In the genomic region with DNA sequence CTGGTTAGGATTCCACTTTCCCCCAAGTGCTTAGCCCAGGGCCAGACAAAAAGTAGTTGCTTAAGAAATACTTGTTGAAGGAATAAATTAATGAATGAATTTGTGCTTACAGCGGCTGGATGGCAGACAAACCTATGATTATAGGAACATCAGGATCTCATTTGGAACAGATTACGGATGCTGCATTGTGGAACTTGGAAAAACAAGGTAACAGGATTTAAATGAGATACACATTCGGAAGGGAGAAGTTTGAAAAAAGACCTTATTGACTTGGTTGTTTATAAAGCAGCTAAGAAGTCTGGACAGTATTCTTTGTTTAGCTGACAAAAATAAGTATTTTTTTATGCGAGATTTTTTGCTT, we compare ENCODE assay signal across 8 cellular contexts. TPM values are rescaled to one million over a fixed set of nuclear protein-coding genes. Genes with fewer than 3 reads are reported as not detected.
DNase-seq lines count a peak whose midpoint lies in the region; ATAC-seq, FAIRE-seq and TF ChIP-seq lines count a peak whose summit lies in the region.

No MANE protein-coding gene starts in this region.

- H4K91ac ChIP-seq in mesenchymal stem cell (ENCODE audit: low read length), result no peak overlapping the region

- no peak overlapping the region for H4K8ac ChIP-seq in mesenchymal stem cell (ENCODE audit: low read length)

- H2BK120ac ChIP-seq in mesenchymal stem cell (ENCODE audit: low read depth, low read length), result no peak overlapping the region

- no peak overlapping the region for H3K27ac ChIP-seq in cardiac muscle cell
- H3K27ac ChIP-seq in K562 (ENCODE audit: extremely low read depth, low read depth, low read length), result peak overlapping the region; percentile 97
- H3K27ac ChIP-seq in mesenchymal stem cell (ENCODE audit: low read length, poor library complexity, severe bottlenecking), result no peak overlapping the region
- H3K27ac ChIP-seq in upper lobe of left lung, result peak overlapping the region; percentile 80 to 94 (median 86)

- DNase-seq in cardiac muscle cell (ENCODE audit: low read depth in 1 of 2, low spot score in 1 of 2) (no peak), cardiac septum (ENCODE audit: low spot score) (no peak), K562 (ENCODE audit: extremely low read depth in 1 of 4, low spot score in 3 of 4) (no peak), mesenchymal stem cell (no peak), upper lobe of left lung (no peak), NCI-H345 treated with DMSO at 0.1 percent for 48 hours (lab: John Stamatoyannopoulos, UW; ENCODE audit: unreplicated experiment) (no peak), NCI-H748 (lab: John Stamatoyannopoulos, UW; ENCODE audit: unreplicated experiment) (no peak)

- in situ Hi-C loops in K562 (cut with MboI), result no loop called here

- H3K23ac ChIP-seq in mesenchymal stem cell (ENCODE audit: low read length in 2 of 2), result no peak overlapping the region

- H3K14ac ChIP-seq in mesenchymal stem cell (ENCODE audit: low read length in 2 of 2), result no peak overlapping the region

- H2BK15ac ChIP-seq in mesenchymal stem cell (ENCODE audit: low read depth, poor library complexity, severe bottlenecking), result no peak overlapping the region

- no peak for TF ChIP-seq RAD21 in K562 (CRISPR knock-in tag; conservative IDR thresholded peaks at IDR 0.05 in 1 of 2, IDR thresholded peaks at IDR 0.05 in 1 of 2)

- H3K4me2 ChIP-seq in K562 (ENCODE audit: insufficient read depth, low read length) (peak overlapping the region; percentile 94), mesenchymal stem cell (ENCODE audit: low read length, poor library complexity, severe bottlenecking) (peak overlapping the region; percentile 98)

- WGBS in K562 (ENCODE audit: insufficient coverage, low coverage, missing lambda C conversion rate), result 0% methylated on average over 4 of the region's 4 CpGs
- 37% methylated on average over 4 of the region's 4 CpGs for WGBS in mesenchymal stem cell
- WGBS in upper lobe of left lung, 2 donors, result 23 to 25% methylated on average over 4 of the region's 4 CpGs

- peaks cover 6% of the 10 kb centered on the region for H3K4me1 ChIP-seq in cardiac muscle cell (ENCODE audit: low read depth)
- peaks cover 3 to 8% of the 10 kb centered on the region in 2 experiments; a peak in 1 of 5 replicates for H3K4me1 ChIP-seq in K562 (replicated peaks in 1 of 2; ENCODE audit: control insufficient read depth in 2 of 2, insufficient read depth in 2 of 2, low read length in 2 of 2)
- H3K4me1 ChIP-seq in mesenchymal stem cell (ENCODE audit: control insufficient read depth, insufficient read depth, low read depth, low read length), result no peaks in the 10 kb centered on the region
- peaks cover 4 to 22% (median 9%) of the 10 kb centered on the region in 4 donors for H3K4me1 ChIP-seq in upper lobe of left lung

- CTCF ChIA-PET in K562 (lab: Yijun Ruan, JAX; ENCODE audit: low intra/inter-chr PET ratio), result no interaction called here

- no peaks in the 10 kb centered on the region for H3K27me3 ChIP-seq in cardiac muscle cell
- no peaks in the 10 kb centered on the region for H3K27me3 ChIP-seq in K562 (ENCODE audit: control insufficient read depth in 2 of 2, insufficient read depth in 2 of 2, low read length in 2 of 2)
- H3K27me3 ChIP-seq in mesenchymal stem cell (ENCODE audit: control insufficient read depth in 1 of 2, insufficient read depth in 1 of 2, low read length in 2 of 2), result no peaks in the 10 kb centered on the region
- no peaks in the 10 kb centered on the region for H3K27me3 ChIP-seq in upper lobe of left lung

- intact Hi-C loops in cardiac septum (cut with DNase I), result loop anchor here (1.0 to 5.0 kb wide), 2 partner anchors 22 to 104 kb away; partner anchors contain the start of genes ANXA5 and CCNA2
- intact Hi-C loops in K562 (cut with micrococcal nuclease), result loop anchor here (2.0 kb wide), 1 partner anchor 21 kb away; the partner anchor contains the start of gene CCNA2

- H2BK12ac ChIP-seq in mesenchymal stem cell (ENCODE audit: low read length in 2 of 2), result no peak overlapping the region

- H3K36me3 ChIP-seq in cardiac muscle cell (peaks cover 32% of the 10 kb centered on the region), K562 (ENCODE audit: control insufficient read depth, insufficient read depth, low read length) (peaks cover 51% of the 10 kb centered on the region), mesenchymal stem cell (ENCODE audit: control insufficient read depth in 1 of 2, insufficient read depth in 2 of 2, low read depth in 1 of 2, low read length in 2 of 2) (peaks cover 14 to 36% of the 10 kb centered on the region in 2 experiments), upper lobe of left lung (peaks cover 6 to 42% (median 19%) of the 10 kb centered on the region in 4 donors)

- no peak overlapping the region for H2BK5ac ChIP-seq in mesenchymal stem cell (ENCODE audit: low read depth, low read length, poor library complexity, severe bottlenecking)

- H3K79me2 ChIP-seq in K562 (ENCODE audit: control insufficient read depth, insufficient read depth, low read length), result peaks cover 33% of the 10 kb centered on the region

- ATAC-seq in K562, result no peak
- no peak for ATAC-seq in upper lobe of left lung (ENCODE audit: low FRiP score in 2 of 2)
- no peak for ATAC-seq in GM19395 (IDR thresholded peaks at IDR 0.05; ENCODE audit: unreplicated experiment)

- H4K20me1 ChIP-seq in K562 (replicated peaks; ENCODE audit: control insufficient read depth, insufficient read depth, low read length), result no peaks in the 10 kb centered on the region

- H3K9me1 ChIP-seq in K562 (ENCODE audit: control insufficient read depth, insufficient read depth, low read length), result no peaks in the 10 kb centered on the region

- H3K9ac ChIP-seq in K562 (ENCODE audit: insufficient read depth in 1 of 2, low read depth in 2 of 2, low read length in 2 of 2), result peak overlapping the region; percentile 98 to 100
- peak overlapping the region; percentile 97 for H3K9ac ChIP-seq in mesenchymal stem cell (ENCODE audit: low read length)

- no peak overlapping the region for H3K18ac ChIP-seq in mesenchymal stem cell (ENCODE audit: low read depth in 1 of 2, low read length in 2 of 2)

- FAIRE-seq in K562 (lab: Jason Lieb, UNC), result no peak

- TF ChIP-seq EP300 in K562 (IDR thresholded peaks at IDR 0.05; ENCODE audit: low read length), result no peak
- no peak for TF ChIP-seq EP300 in upper lobe of left lung (IDR thresholded peaks at IDR 0.05)

- H3K4ac ChIP-seq in mesenchymal stem cell (ENCODE audit: low read depth in 1 of 2, low read length in 2 of 2), result no peak overlapping the region

- TF ChIP-seq CTCF in cardiac muscle cell (IDR thresholded peaks at IDR 0.05; ENCODE audit: low read depth, low read length) (no peak), K562 (IDR thresholded peaks at IDR 0.05 in 2 of 3, conservative IDR thresholded peaks at IDR 0.05 in 1 of 3; ENCODE audit: insufficient read depth in 2 of 3, low read depth in 1 of 3, low read length in 3 of 3) (no peak), upper lobe of left lung (IDR thresholded peaks at IDR 0.05) (no peak)

- H3K9me3 ChIP-seq in cardiac muscle cell (ENCODE audit: low read depth) (no peaks in the 10 kb centered on the region), K562 (replicated peaks; ENCODE audit: control insufficient read depth, insufficient read depth, low read depth, low read length) (no peaks in the 10 kb centered on the region), mesenchymal stem cell (ENCODE audit: control insufficient read depth, low read length) (no peaks in the 10 kb centered on the region), upper lobe of left lung (no peaks in the 10 kb centered on the region)

- TSS peak; percentile 69 for BruUV-seq in K562 (replicated peaks; lab: Mats Ljungman, UMichigan)

- H3K4me3 ChIP-seq in cardiac muscle cell (peak overlapping the region; percentile 76), K562 (peak overlapping the region; percentile 94), mesenchymal stem cell (ENCODE audit: insufficient read depth in 1 of 2, low read depth in 1 of 2, low read length in 2 of 2) (peak overlapping the region; percentile 84 to 94), upper lobe of left lung (peak overlapping the region; percentile 48 to 95 (median 78))

- no peak overlapping the region for H2AK5ac ChIP-seq in mesenchymal stem cell (ENCODE audit: low read length, severe bottlenecking)

- POLR2A ChIA-PET in K562 (lab: Yijun Ruan, JAX), result interaction anchor here (0.6 to 2.3 kb wide), 8 partner anchors 9 to 342 kb away, joined by 3 to 8 read pairs (median 4); partner anchors contain the start of gene CCNA2

- peaks cover 24% of the 10 kb centered on the region for H3K79me1 ChIP-seq in mesenchymal stem cell (replicated peaks; ENCODE audit: low read length, poor library complexity, severe bottlenecking)

- H2AFZ ChIP-seq in K562 (ENCODE audit: low read depth, low read length), result peak overlapping the region; percentile 99
- H2AFZ ChIP-seq in mesenchymal stem cell (ENCODE audit: low read depth, low read length), result peak overlapping the region; percentile 33

- TF ChIP-seq POLR2A in K562 (conservative IDR thresholded peaks at IDR 0.05), result no peak
- TF ChIP-seq POLR2A in upper lobe of left lung (IDR thresholded peaks at IDR 0.05), result no peak

RNA-seq across cellular contexts. Expression of gene EXOSC9, which starts 0.6 kb away (rescaled TPM):
- total RNA-seq in cardiac muscle cell (26.5 and 33.0 TPM in 2 replicates), cardiac septum (13.5 TPM), K562 (2014; rRNA removed) (70.2 and 89.5 TPM in 2 replicates), K562 (2014; rRNA removed; fragmentation: Illumina TruSeq; extraction: Trizol) (118 and 143 TPM in 2 replicates), K562 (2015; rRNA removed; fragmentation: Illumina TruSeq; extraction: Trizol) (103 and 111 TPM in 2 replicates), K562 (2021) (64.7 and 68.0 TPM in 2 replicates), upper lobe of left lung (10 to 100 TPM; 10.1 to 40.9 (median 17.4) TPM)
- polyA plus RNA-seq in cardiac muscle cell (29.1 and 34.8 TPM in 2 replicates), K562 (2011; rRNA removed) (92.7 and 115 TPM in 2 replicates), K562 (2014; fragmentation: Illumina TruSeq; extraction: Trizol) (121 and 130 TPM in 2 replicates), K562 (2014; fragmentation: Nextera tagmentation; extraction: Ambion mirVana) (100 to 1,000 TPM; 157 to 166 TPM), K562 (2014; rRNA removed) (100 and 105 TPM in 2 replicates)
- total RNA-seq in K562 (2011; cell fraction: chromatin; rRNA removed; ENCODE audit: low replicate concordance), result 51.5 and 75.8 TPM in 2 replicates
- total RNA-seq in K562 (2011; cell fraction: nucleolus; rRNA removed), result 31.0 and 31.2 TPM in 2 replicates
- 29.8 and 46.2 TPM in 2 replicates for total RNA-seq in K562 (2011; cell fraction: nucleoplasm; rRNA removed)
- 22.9 and 38.9 TPM in 2 replicates for polyA plus RNA-seq in K562 (2011; cell fraction: cytosol; rRNA removed)
- 47.5 and 67.6 TPM in 2 replicates for polyA plus RNA-seq in K562 (2011; cell fraction: nucleus; rRNA removed)
- polyA plus RNA-seq in K562 (2012), result 50.3 and 74.6 TPM in 2 replicates
- 114 and 134 TPM in 2 replicates for polyA minus RNA-seq in K562 (2011; rRNA and poly(A)+ RNA removed)
- 31.6 and 57.5 TPM in 2 replicates for polyA minus RNA-seq in K562 (2011; cell fraction: cytosol; rRNA and poly(A)+ RNA removed)
- 42.5 and 63.4 TPM in 2 replicates for polyA minus RNA-seq in K562 (2011; cell fraction: nucleus; rRNA and poly(A)+ RNA removed)
- 16.7 TPM for polyA plus RNA-seq in mesenchymal stem cell (2013, experiment 1 of 2)
- polyA plus RNA-seq in mesenchymal stem cell (2013, experiment 2 of 2), result 17.1 TPM

RNA-seq across cellular contexts. Expression of gene CCNA2, which starts 22.0 kb away (rescaled TPM):
- total RNA-seq in cardiac muscle cell, result 21.5 and 129 TPM in 2 replicates
- polyA plus RNA-seq in cardiac muscle cell, result 16.0 and 111 TPM in 2 replicates
- 0.38 TPM for total RNA-seq in cardiac septum
- total RNA-seq in K562 (2011; cell fraction: chromatin; rRNA removed; ENCODE audit: low replicate concordance), result 15.4 and 28.6 TPM in 2 replicates
- total RNA-seq in K562 (2011; cell fraction: nucleolus; rRNA removed), result 22.8 and 24.7 TPM in 2 replicates
- 26.8 and 30.0 TPM in 2 replicates for total RNA-seq in K562 (2011; cell fraction: nucleoplasm; rRNA removed)
- 154 and 173 TPM in 2 replicates for total RNA-seq in K562 (2014; rRNA removed)
- 197 and 225 TPM in 2 replicates for total RNA-seq in K562 (2014; rRNA removed; fragmentation: Illumina TruSeq; extraction: Trizol)
- 174 and 190 TPM in 2 replicates for total RNA-seq in K562 (2015; rRNA removed; fragmentation: Illumina TruSeq; extraction: Trizol)
- 147 TPM in 2 replicates for total RNA-seq in K562 (2021)
- polyA plus RNA-seq in K562 (2011; rRNA removed), result 141 and 192 TPM in 2 replicates
- 89.4 and 97.5 TPM in 2 replicates for polyA plus RNA-seq in K562 (2011; cell fraction: cytosol; rRNA removed)
- polyA plus RNA-seq in K562 (2011; cell fraction: nucleus; rRNA removed), result 36.4 and 53.0 TPM in 2 replicates
- 99.1 and 103 TPM in 2 replicates for polyA plus RNA-seq in K562 (2012)
- polyA plus RNA-seq in K562 (2014; fragmentation: Illumina TruSeq; extraction: Trizol), result 162 and 194 TPM in 2 replicates
- 10 to 100 TPM; 37.1 to 47.8 TPM for polyA plus RNA-seq in K562 (2014; fragmentation: Nextera tagmentation; extraction: Ambion mirVana)
- 110 and 122 TPM in 2 replicates for polyA plus RNA-seq in K562 (2014; rRNA removed)
- polyA minus RNA-seq in K562 (2011; rRNA and poly(A)+ RNA removed), result 207 and 226 TPM in 2 replicates
- polyA minus RNA-seq in K562 (2011; cell fraction: cytosol; rRNA and poly(A)+ RNA removed), result 92.9 and 104 TPM in 2 replicates
- polyA minus RNA-seq in K562 (2011; cell fraction: nucleus; rRNA and poly(A)+ RNA removed), result 25.4 and 41.9 TPM in 2 replicates
- polyA plus RNA-seq in mesenchymal stem cell (2013, experiment 1 of 2), result 7.1 TPM
- polyA plus RNA-seq in mesenchymal stem cell (2013, experiment 2 of 2), result 7.4 TPM
- 1 to 10 TPM; 1.4 to 4.2 (median 2.5) TPM for total RNA-seq in upper lobe of left lung

RNA-seq across cellular contexts. Expression of gene SMIM43, which starts 36.7 kb away (rescaled TPM):
- total RNA-seq in cardiac muscle cell (not detected in 2 replicates), cardiac septum (0.27 TPM), K562 (2014; rRNA removed) (not detected in 2 replicates), K562 (2014; rRNA removed; fragmentation: Illumina TruSeq; extraction: Trizol) (not detected in 2 replicates), K562 (2015; rRNA removed; fragmentation: Illumina TruSeq; extraction: Trizol) (not detected in 2 replicates), K562 (2021) (not detected in 2 replicates), upper lobe of left lung (not detected)
- polyA plus RNA-seq in cardiac muscle cell (0.55 TPM in 1 of 2 replicates, not detected in the other), K562 (2011; rRNA removed) (not detected in 2 replicates), K562 (2014; fragmentation: Illumina TruSeq; extraction: Trizol) (not detected in 2 replicates), K562 (2014; fragmentation: Nextera tagmentation; extraction: Ambion mirVana) (not detected), K562 (2014; rRNA removed) (not detected in 2 replicates)
- not detected in 2 replicates for total RNA-seq in K562 (2011; cell fraction: chromatin; rRNA removed; ENCODE audit: low replicate concordance)
- total RNA-seq in K562 (2011; cell fraction: nucleolus; rRNA removed), result not detected in 2 replicates
- total RNA-seq in K562 (2011; cell fraction: nucleoplasm; rRNA removed), result not detected in 2 replicates
- polyA plus RNA-seq in K562 (2011; cell fraction: cytosol; rRNA removed), result not detected in 2 replicates
- not detected in 2 replicates for polyA plus RNA-seq in K562 (2011; cell fraction: nucleus; rRNA removed)
- not detected in 2 replicates for polyA plus RNA-seq in K562 (2012)
- polyA minus RNA-seq in K562 (2011; rRNA and poly(A)+ RNA removed), result not detected in 2 replicates
- polyA minus RNA-seq in K562 (2011; cell fraction: cytosol; rRNA and poly(A)+ RNA removed), result not detected in 2 replicates
- not detected in 2 replicates for polyA minus RNA-seq in K562 (2011; cell fraction: nucleus; rRNA and poly(A)+ RNA removed)
- polyA plus RNA-seq in mesenchymal stem cell (2013, experiment 1 of 2), result not detected
- not detected for polyA plus RNA-seq in mesenchymal stem cell (2013, experiment 2 of 2)

Comparison
In these comparisons a context has a peak if more than half of its experiments do, and no peak if none do; other contexts are left out.
1. H3K27ac ChIP-seq: peak in K562 (single experiment) and upper lobe of left lung (4 of 4); none in cardiac muscle cell (single experiment) and mesenchymal stem cell (single experiment).
2. Peak in every context shown above with its lines, with median percentiles within 50 percentile points of each other: H3K4me3 ChIP-seq.